In genomic region chr19:15199652-15200574, GRCh38 we compare ENCODE assay signal across 8 cellular contexts. TPM values are rescaled to one million over a fixed set of nuclear protein-coding genes. Genes with fewer than 3 reads are reported as not detected.
DNase-seq lines count a peak whose midpoint lies in the region; ATAC-seq, FAIRE-seq and TF ChIP-seq lines count a peak whose summit lies in the region.

No MANE protein-coding gene starts in this region.

- H2BK5ac ChIP-seq in H1 (ENCODE audit: low read depth, low read length) = peak overlapping the region; percentile 96

- peak overlapping the region; percentile 34 for H4K5ac ChIP-seq in H1 (ENCODE audit: insufficient read length, low read depth, low read length)

- H3K27ac Mint-ChIP-seq in nephron = peak overlapping the region; percentile 93 to 95 (median 94)

- no peaks in the 10 kb centered on the region for H3K27me3 Mint-ChIP-seq in nephron (ENCODE audit: low read depth)

- peak overlapping the region; percentile 100 for H2AK5ac ChIP-seq in H1 (ENCODE audit: low read depth, low read length)

- H4K20me1 ChIP-seq in Loucy (ENCODE audit: insufficient read depth, low read length, poor library complexity, severe bottlenecking) (no peaks in the 10 kb centered on the region), H1 (replicated peaks in 1 of 2; ENCODE audit: control insufficient read depth in 1 of 2, insufficient read depth in 2 of 2, low read length in 2 of 2) (peaks cover 4 to 20% of the 10 kb centered on the region in 2 experiments)

- no peak for FAIRE-seq in H1 (lab: Jason Lieb, UNC)

- TF ChIP-seq POLR2A in H1 (IDR thresholded peaks at IDR 0.05; ENCODE audit: control extremely low read depth in 1 of 2, low read depth in 2 of 2, low read length in 2 of 2) = no peak

- no peak for TF ChIP-seq CTCF in AG10803 (conservative IDR thresholded peaks at IDR 0.05; ENCODE audit: low read length)
- no peak for TF ChIP-seq CTCF in Loucy (conservative IDR thresholded peaks at IDR 0.05; ENCODE audit: low read length)
- TF ChIP-seq CTCF in H1 (IDR thresholded peaks at IDR 0.05; ENCODE audit: control extremely low read depth in 1 of 3, insufficient read depth in 1 of 3, low read depth in 1 of 3, low read length in 3 of 3) = no peak
- no peak for TF ChIP-seq CTCF in nephron (IDR thresholded peaks at IDR 0.05; ENCODE audit: unreplicated experiment in 3 of 3)

- H3K4me3 Mint-ChIP-seq in nephron = peak overlapping the region; percentile 84 to 92 (median 89)

- no peaks in the 10 kb centered on the region for H3K9me3 ChIP-seq in Loucy (ENCODE audit: insufficient read depth, low read depth, low read length)
- H3K9me3 ChIP-seq in H1 (ENCODE audit: insufficient read depth in 2 of 2, low read depth in 1 of 2, low read length in 1 of 2) = no peaks in the 10 kb centered on the region

- no peak for ATAC-seq in GM19035 (IDR thresholded peaks at IDR 0.05; ENCODE audit: unreplicated experiment)

- peak overlapping the region; percentile 92 for H2BK120ac ChIP-seq in H1 (replicated peaks; ENCODE audit: low read depth, low read length)

- no peak; a peak in 1 of 4 replicates for TF ChIP-seq RAD21 in H1 (IDR thresholded peaks at IDR 0.05 in 1 of 2, conservative IDR thresholded peaks at IDR 0.05 in 1 of 2; ENCODE audit: low read depth in 2 of 2, low read length in 2 of 2)

- H3K4me3 ChIP-seq in AG10803 (ENCODE audit: low read length) = peak overlapping the region; percentile 76
- H3K4me3 ChIP-seq in Loucy (ENCODE audit: low read length, poor library complexity, severe bottlenecking) = no peak overlapping the region
- peak overlapping the region; percentile 81 to 100 (median 92) for H3K4me3 ChIP-seq in H1 (ENCODE audit: extremely low read depth in 1 of 4, insufficient read depth in 2 of 4, low read depth in 3 of 4, low read length in 4 of 4)

- H3K27ac ChIP-seq in H1 (ENCODE audit: low read depth, low read length) = no peak overlapping the region

- H3K79me1 ChIP-seq in H1 (ENCODE audit: low read depth, low read length) = peaks cover 13% of the 10 kb centered on the region

- WGBS in H1 (ENCODE audit: extremely low coverage in 1 of 2, insufficient coverage in 1 of 2, insufficient read length in 1 of 2, insufficient replicate concordance in 2 of 2, low coverage in 1 of 2, low lambda C conversion rate in 2 of 2, missing lambda C conversion rate in 1 of 2), 2 experiments = 6% methylated on average over 11 of the region's 83 CpGs; no CpG with 5 or more reads in 1 of the 2 experiments

- no peak overlapping the region for H3K23ac ChIP-seq in H1 (ENCODE audit: insufficient read length)

- POLR2A ChIA-PET in H1 (lab: Charles Lee; ENCODE audit: partially characterized antibody) = interaction anchor here (0.6 to 7.1 kb wide), 13 partner anchors 8 to 179 kb away, joined by 3 to 58 read pairs (median 6); partner anchors contain the start of genes AKAP8 and EPHX3

- H3K27me3 ChIP-seq in Loucy (ENCODE audit: insufficient read depth, low read length, poor library complexity, severe bottlenecking) = no peaks in the 10 kb centered on the region
- H3K27me3 ChIP-seq in H1 (replicated peaks in 1 of 4; ENCODE audit: control insufficient read depth in 3 of 4, extremely low read depth in 1 of 4, insufficient read depth in 3 of 4, low read length in 3 of 4) = peaks cover 0 to 2% (median 0%) of the 10 kb centered on the region in 4 experiments; a peak in 1 of 7 replicates

- peak overlapping the region; percentile 88 for H3K18ac ChIP-seq in H1 (ENCODE audit: extremely low read depth, low read length)

- H2BK12ac ChIP-seq in H1 (ENCODE audit: low read depth, low read length) = peak overlapping the region; percentile 100; the same call in 1 of the 2 replicates

- H3K4me1 Mint-ChIP-seq in nephron = peaks cover 32% of the 10 kb centered on the region

- H4K8ac ChIP-seq in H1 (ENCODE audit: extremely low read depth, insufficient read depth, low read length) = peak overlapping the region; percentile 45

- H3K4me1 ChIP-seq in Loucy (ENCODE audit: insufficient read depth, low read length, poor library complexity, severe bottlenecking) = peaks cover 10% of the 10 kb centered on the region
- H3K4me1 ChIP-seq in H1 (replicated peaks in 1 of 4; ENCODE audit: control insufficient read depth in 3 of 4, insufficient read depth in 4 of 4, low read length in 3 of 4) = peaks cover 2 to 13% (median 9%) of the 10 kb centered on the region in 4 experiments

- H2BK20ac ChIP-seq in H1 (ENCODE audit: low read length) = peak overlapping the region; percentile 18; the same call in 1 of the 2 replicates

- H3K4me2 ChIP-seq in Loucy (ENCODE audit: low read depth, low read length, poor library complexity, severe bottlenecking) (peak overlapping the region; percentile 13), H1 (ENCODE audit: insufficient read depth in 1 of 2, low read depth in 2 of 2, low read length in 2 of 2) (peak overlapping the region; percentile 83 to 97)

- H2BK15ac ChIP-seq in H1 (ENCODE audit: low read length) = peak overlapping the region; percentile 99

- peak overlapping the region; percentile 24 for H3K14ac ChIP-seq in H1 (ENCODE audit: insufficient read length)

- H2AFZ ChIP-seq in Loucy (ENCODE audit: low read length) (no peak overlapping the region), H1 (ENCODE audit: low read length) (no peak overlapping the region)

- CTCF ChIA-PET in H1 (lab: Charles Lee; ENCODE audit: partially characterized antibody) = interaction anchor here (0.6 to 2.5 kb wide), 13 partner anchors 9 to 255 kb away, joined by 3 to 13 read pairs (median 3); no protein-coding TSS in a partner anchor

- H3K36me3 Mint-ChIP-seq in nephron (ENCODE audit: low read depth) = peaks cover 19% of the 10 kb centered on the region

- peak overlapping the region; percentile 98 for H3K4ac ChIP-seq in H1 (replicated peaks; ENCODE audit: insufficient read length, low read depth, low read length)

- no peaks in the 10 kb centered on the region for H3K9me2 ChIP-seq in Loucy (replicated peaks; ENCODE audit: low read depth, low read length)

- peak overlapping the region; percentile 96 for H4K91ac ChIP-seq in H1 (replicated peaks; ENCODE audit: insufficient read length, low read length)

- peak overlapping the region; percentile 90 for H3K56ac ChIP-seq in H1 (replicated peaks; ENCODE audit: insufficient read length, low read depth, low read length)

- H3K23me2 ChIP-seq in H1 (ENCODE audit: low read depth, low read length) = peaks cover 11% of the 10 kb centered on the region

- DNase-seq in AG10803 (ENCODE audit: low read depth) (peak; percentile 30), H1 (ENCODE audit: low read depth in 1 of 2, low spot score in 2 of 2) (peak; percentile 47 to 94), KG1 (lab: John Stamatoyannopoulos, UW) (no peak)
- no peak for DNase-seq in stimulated activated CD4-positive, alpha-beta T cell treated with anti-CD3 and anti-CD28 coated beads, Interleukin-4, amount 100 ng/mL, for 24 hours
- no peak for DNase-seq in stimulated activated CD4-positive, alpha-beta T cell treated with anti-CD3 and anti-CD28 coated beads, Interleukin-2, amount 100 ng/mL, for 48 hours

- H3K9ac ChIP-seq in Loucy (ENCODE audit: low read depth, low read length, poor library complexity, severe bottlenecking) (no peak overlapping the region), H1 (replicated peaks in 1 of 4; ENCODE audit: extremely low read depth in 1 of 4, low read depth in 3 of 4, low read length in 3 of 4) (peak overlapping the region in 3 of 4 experiments; percentile 46 to 65 (median 64); a peak in 5 of 7 replicates)

- H3K9me3 Mint-ChIP-seq in nephron = no peaks in the 10 kb centered on the region

- H3K79me2 ChIP-seq in Loucy (ENCODE audit: insufficient read depth, low read length) = no peaks in the 10 kb centered on the region
- H3K79me2 ChIP-seq in H1 (ENCODE audit: control insufficient read depth in 1 of 2, insufficient read depth in 2 of 2, low read length in 2 of 2) = peaks cover 4 to 22% of the 10 kb centered on the region in 2 experiments; a peak in 3 of 4 replicates

- TF ChIP-seq EP300 in H1 (IDR thresholded peaks at IDR 0.05; ENCODE audit: borderline replicate concordance in 1 of 2, low read depth in 2 of 2, low read length in 2 of 2) = peak in 1 of 2 experiments; percentile 57; a peak in 1 of 3 replicates

- H3K36me3 ChIP-seq in Loucy (ENCODE audit: insufficient read depth, low read length) (no peaks in the 10 kb centered on the region), H1 (ENCODE audit: control insufficient read depth in 2 of 4, insufficient read depth in 4 of 4, low read length in 3 of 4) (peaks cover 0 to 24% (median 5%) of the 10 kb centered on the region in 4 experiments; a peak in 4 of 8 replicates)

- no peaks in the 10 kb centered on the region for H3F3A ChIP-seq in Loucy (ENCODE audit: low read depth)

TF ChIP-seq in H1, 55 proteins besides CTCF, POLR2A, EP300 and RAD21 (continues in another document):
- TF ChIP-seq MAX (IDR thresholded peaks at IDR 0.05) (0 out of 2 replicates have a peak, but pooled peaks have one; percentile 20), SRF (IDR thresholded peaks at IDR 0.05; ENCODE audit: low read depth, low read length) (no peak), ASH2L (IDR thresholded peaks at IDR 0.05; ENCODE audit: low read length) (peak; percentile 52), SP1 (IDR thresholded peaks at IDR 0.05; ENCODE audit: low read depth, low read length) (peak; percentile 91)

RNA-seq across cellular contexts. Expression of gene NOTCH3, which starts 0.9 kb away (rescaled TPM):
- total RNA-seq in H1 (2021; fragmentation: NEBNext Ultra II Directional; extraction: Animal tissue kit (Norgen Biotek cat#: 25700)) = 107 and 111 TPM in 2 replicates
- 37.5 and 65.9 TPM in 2 replicates for polyA plus RNA-seq in H1 (2011; rRNA removed)
- polyA plus RNA-seq in H1 (2011; cell fraction: cytosol; rRNA removed) = 27.5 TPM
- polyA plus RNA-seq in H1 (2011; cell fraction: nucleus; rRNA removed) = 90.3 TPM
- polyA plus RNA-seq in H1 (2012, experiment 1 of 2) = 38.0 to 79.1 TPM (median 69.0 TPM) in 4 replicates
- polyA plus RNA-seq in H1 (2012, experiment 2 of 2) = 38.3 TPM
- 77.9 TPM for polyA plus RNA-seq in H1 (2013, experiment 1 of 2)
- polyA plus RNA-seq in H1 (2013, experiment 2 of 2) = 64.5 TPM
- polyA minus RNA-seq in H1 (2011; rRNA and poly(A)+ RNA removed) = 117 and 119 TPM in 2 replicates
- 145 TPM for polyA minus RNA-seq in H1 (2011; cell fraction: cytosol; rRNA and poly(A)+ RNA removed)
- 87.8 TPM for polyA minus RNA-seq in H1 (2011; cell fraction: nucleus; rRNA and poly(A)+ RNA removed)

RNA-seq across cellular contexts. Expression of gene EPHX3, which starts 32.3 kb away (rescaled TPM):
- 30.2 and 30.9 TPM in 2 replicates for total RNA-seq in H1 (2021; fragmentation: NEBNext Ultra II Directional; extraction: Animal tissue kit (Norgen Biotek cat#: 25700))
- polyA plus RNA-seq in H1 (2011; rRNA removed) = 47.6 and 67.5 TPM in 2 replicates
- 24.1 TPM for polyA plus RNA-seq in H1 (2011; cell fraction: cytosol; rRNA removed)
- 51.8 TPM for polyA plus RNA-seq in H1 (2011; cell fraction: nucleus; rRNA removed)
- 25.8 to 35.8 TPM (median 34.5 TPM) in 4 replicates for polyA plus RNA-seq in H1 (2012, experiment 1 of 2)
- polyA plus RNA-seq in H1 (2012, experiment 2 of 2) = 44.5 TPM
- 39.3 TPM for polyA plus RNA-seq in H1 (2013, experiment 1 of 2)
- 42.0 TPM for polyA plus RNA-seq in H1 (2013, experiment 2 of 2)
- 25.4 and 38.4 TPM in 2 replicates for polyA minus RNA-seq in H1 (2011; rRNA and poly(A)+ RNA removed)
- polyA minus RNA-seq in H1 (2011; cell fraction: cytosol; rRNA and poly(A)+ RNA removed) = 11.8 TPM
- polyA minus RNA-seq in H1 (2011; cell fraction: nucleus; rRNA and poly(A)+ RNA removed) = 14.0 TPM

Comparison
In these comparisons a context has a peak if more than half of its experiments do, and no peak if none do; other contexts are left out.
1. DNase-seq: peak in AG10803 (single experiment) and H1 (2 of 2); none in stimulated activated CD4-positive, alpha-beta T cell treated with anti-CD3 and anti-CD28 coated beads, Interleukin-4, amount 100 ng/mL, for 24 hours (single experiment), stimulated activated CD4-positive, alpha-beta T cell treated with anti-CD3 and anti-CD28 coated beads, Interleukin-2, amount 100 ng/mL, for 48 hours (0 of 2) and KG1 (single experiment).